15 cellular contexts compared by ENCODE assay signal in genomic region chr17:75468311-75468754, GRCh38. TPM values are rescaled to one million over a fixed set of nuclear protein-coding genes. Genes with fewer than 3 reads are reported as not detected.
DNase-seq lines count a peak whose midpoint lies in the region; ATAC-seq and TF ChIP-seq lines count a peak whose summit lies in the region.
"Had no signal": no experiment of that assay in that cellular context is flagged by ENCODE, and none has a peak within 500 bp of the region (broad histone marks: within the 10 kb centered on the region; RNA-seq: fewer than 3 reads in every experiment).

No MANE protein-coding gene starts in this region.

- ATAC-seq in left ventricle myocardium superior = peak; percentile 55
- peak; percentile 97 to 99 for ATAC-seq in gastrocnemius medialis
- no peak for ATAC-seq in HG03139 (IDR thresholded peaks at IDR 0.05; ENCODE audit: unreplicated experiment)
- ATAC-seq in GM19351 (IDR thresholded peaks at IDR 0.05; ENCODE audit: unreplicated experiment) = no peak
- ATAC-seq: activated naive CD4-positive, alpha-beta T cell treated with anti-CD3 and anti-CD28 coated beads, Interleukin-2, amount 50 U/mL, for 72 hours had no signal

- peak; percentile 61 to 69 for TF ChIP-seq POLR2A in gastrocnemius medialis (IDR thresholded peaks at IDR 0.05)

- H3K36me3 ChIP-seq in gastrocnemius medialis = no peaks in the 10 kb centered on the region

- intact Hi-C loops in left ventricle myocardium superior (cut with micrococcal nuclease) (no loop called here), gastrocnemius medialis (cut with DNase I; ENCODE audit: low total_unique reads) (no loop called here)

- no peaks in the 10 kb centered on the region for H3K27me3 ChIP-seq in gastrocnemius medialis
- H3K27me3 ChIP-seq: suprapubic skin had no signal

- H3K27ac ChIP-seq in angular gyrus (ENCODE audit: low read depth, low read length) (peak overlapping the region; percentile 85), gastrocnemius medialis (peak overlapping the region; percentile 85 to 89 (median 87))
- H3K27ac ChIP-seq: PC-9, suprapubic skin had no signal

- no peak for TF ChIP-seq CTCF in gastrocnemius medialis (IDR thresholded peaks at IDR 0.05 in 4 of 5, conservative IDR thresholded peaks at IDR 0.05 in 1 of 5)

- H3K4me3 ChIP-seq in gastrocnemius medialis = no peak overlapping the region
- H3K4me3 ChIP-seq: PC-9, suprapubic skin had no signal

- DNase-seq in D341Med (ENCODE audit: low spot score) (peak; percentile 46), left ventricle myocardium superior (no peak), gastrocnemius medialis (peak; percentile 63 to 93), MV-4-11 (lab: John Stamatoyannopoulos, UW) (no peak)
- DNase-seq in central memory CD4-positive, alpha-beta T cell = no peak
- DNase-seq: activated B cell treated with CpG ODN at 0.5 μM for 24 hours, mammary epithelial cell, NCI-H2107, PC-9, SW 1271 had no signal

- H3K4me1 ChIP-seq in gastrocnemius medialis = peaks cover 24 to 33% of the 10 kb centered on the region in 2 donors

- in situ Hi-C loops in gastrocnemius medialis (cut with MboI; ENCODE audit: low sequenced_read_pairs in 4 of 4) = no loop called here

- no peaks in the 10 kb centered on the region for H3K9me3 ChIP-seq in gastrocnemius medialis
- H3K9me3 ChIP-seq: suprapubic skin had no signal

RNA-seq across cellular contexts. Expression of gene TMEM94, which starts 11.9 kb away (rescaled TPM):
- total RNA-seq in left ventricle myocardium superior (56.8 TPM), gastrocnemius medialis (10 to 100 TPM; 56.5 to 85.5 (median 60.0) TPM)

RNA-seq across cellular contexts. Expression of gene CASKIN2, which starts 47.0 kb away (rescaled TPM):
- 36.6 TPM for total RNA-seq in left ventricle myocardium superior
- total RNA-seq in gastrocnemius medialis = 10 to 100 TPM; 11.3 to 24.1 (median 16.8) TPM

RNA-seq across cellular contexts. Expression of gene TSEN54, which starts 48.0 kb away (rescaled TPM):
- total RNA-seq in left ventricle myocardium superior (8.3 TPM), gastrocnemius medialis (10 to 100 TPM; 15.4 to 31.2 (median 17.8) TPM)

RNA-seq across cellular contexts. Expression of gene LLGL2, which starts 57.2 kb away (rescaled TPM):
- total RNA-seq in left ventricle myocardium superior (5.1 TPM), gastrocnemius medialis (1 to 10 TPM in 3 of 4 donors, under 1 TPM in 1; 0.78 to 7.1 (median 1.4) TPM)

Comparison
In these comparisons a context has a peak if more than half of its experiments do, and no peak if none do; other contexts are left out.
1. DNase-seq: peak in D341Med (single experiment) and gastrocnemius medialis (2 of 2); none in left ventricle myocardium superior (single experiment), MV-4-11 (single experiment) and central memory CD4-positive, alpha-beta T cell (single experiment).
2. ATAC-seq: peak in left ventricle myocardium superior (single experiment) and gastrocnemius medialis (2 of 2); none in HG03139 (single experiment) and GM19351 (single experiment).